ENCODE assay signal across 1 cellular context in the genomic region with DNA sequence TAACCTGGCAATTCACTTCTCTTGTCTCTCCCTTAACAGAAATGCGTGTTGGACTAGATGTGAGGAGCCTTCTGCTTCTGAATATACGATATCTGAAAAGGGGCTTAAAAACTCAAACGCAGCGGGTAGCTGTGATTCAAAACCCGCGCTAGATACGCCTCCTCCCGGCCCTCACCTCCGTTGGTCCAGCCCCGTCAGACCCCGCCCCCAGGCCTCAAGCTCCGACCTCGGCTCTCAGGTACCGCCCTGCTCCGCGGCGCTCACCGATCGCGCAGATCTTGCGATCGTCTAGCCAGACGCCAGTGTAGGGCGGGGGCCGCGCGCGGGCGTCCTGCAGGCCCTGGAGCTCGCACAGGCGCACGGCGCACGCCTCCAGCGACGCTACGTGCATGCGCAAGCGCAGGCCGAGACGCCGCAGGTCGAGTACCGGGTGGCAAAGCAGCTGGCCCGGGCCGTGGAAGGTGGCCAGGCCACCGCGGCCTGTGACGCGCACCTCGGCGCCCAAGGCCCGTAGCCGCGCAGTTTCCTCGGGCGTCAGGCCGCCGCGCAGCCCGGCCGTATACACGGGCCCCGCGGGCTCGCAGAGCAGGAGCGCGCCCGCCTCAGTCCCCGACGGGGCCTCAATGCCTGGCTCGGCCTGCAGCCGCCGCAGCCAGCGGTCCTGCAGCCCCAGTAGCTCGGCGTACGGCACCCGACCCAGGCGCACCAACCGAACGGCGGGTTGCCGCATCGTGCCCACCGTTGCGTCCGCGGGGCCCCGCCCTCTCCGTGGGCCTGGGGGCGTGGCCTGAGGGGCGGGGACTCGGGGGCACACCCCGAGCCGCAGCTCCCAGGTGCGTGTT.
A peak's percentile ranks its signal among the peaks of the same experiment; 100 is the strongest.
TF ChIP-seq lines count a peak whose summit lies in the region.

A gene (minus strand): TSS at position 751 of the 842 bp plus-strand sequence. CDS start 21 bp downstream, at position 730.

TF ChIP-seq in HepG2, 621 proteins besides CTCF, POLR2A, EP300 and RAD21 (continued from another document and continues in another):
- TF ChIP-seq SP1 (IDR thresholded peaks at IDR 0.05) (no peak), SP1 (CRISPR knock-in tag; IDR thresholded peaks at IDR 0.05) (peak; percentile 93), ZNF557 (CRISPR knock-in tag; IDR thresholded peaks at IDR 0.05) (no peak), CBX1 (IDR thresholded peaks at IDR 0.05; ENCODE audit: low read depth) (no peak), ZNF446 (CRISPR knock-in tag; IDR thresholded peaks at IDR 0.05) (peak; percentile 97), SNAI1 (CRISPR knock-in tag; IDR thresholded peaks at IDR 0.05; ENCODE audit: borderline replicate concordance) (no peak), ZNF501 (CRISPR knock-in tag; IDR thresholded peaks at IDR 0.05) (0 out of 2 replicates have a peak, but pooled peaks have one; percentile 42), YEATS4 (CRISPR knock-in tag; IDR thresholded peaks at IDR 0.05; ENCODE audit: borderline replicate concordance) (peak; percentile 99), PHF8 (CRISPR knock-in tag; IDR thresholded peaks at IDR 0.05) (peak; percentile 90), CCDC6 (CRISPR knock-in tag; IDR thresholded peaks at IDR 0.05) (peak; percentile 94), ZNF207 (IDR thresholded peaks at IDR 0.05; ENCODE audit: borderline replicate concordance) (no peak), HDAC1 (CRISPR knock-in tag; IDR thresholded peaks at IDR 0.05) (peak; percentile 84), NKX3-1 (CRISPR knock-in tag; IDR thresholded peaks at IDR 0.05) (0 out of 2 replicates have a peak, but pooled peaks have one; percentile 38), SSRP1 (CRISPR knock-in tag; IDR thresholded peaks at IDR 0.05) (no peak), SUZ12 (IDR thresholded peaks at IDR 0.05; ENCODE audit: low read depth, low read length) (no peak), STAG1 (CRISPR knock-in tag; IDR thresholded peaks at IDR 0.05) (no peak), HCFC1 (IDR thresholded peaks at IDR 0.05; ENCODE audit: low read depth, low read length) (no peak), ZNF790 (CRISPR knock-in tag; IDR thresholded peaks at IDR 0.05; ENCODE audit: borderline replicate concordance) (peak; percentile 96), ZNF644 (CRISPR knock-in tag; IDR thresholded peaks at IDR 0.05; ENCODE audit: low read depth) (no peak), MXI1 (IDR thresholded peaks at IDR 0.05; ENCODE audit: borderline replicate concordance, low read depth, low read length) (peak; percentile 26; the same call in 2 of the 3 replicates), MXD4 (CRISPR knock-in tag; IDR thresholded peaks at IDR 0.05) (peak; percentile 85; the same call in 1 of the 2 replicates), ZFP37 (CRISPR knock-in tag; IDR thresholded peaks at IDR 0.05; ENCODE audit: borderline replicate concordance) (no peak), ZNF782 (CRISPR knock-in tag; IDR thresholded peaks at IDR 0.05; ENCODE audit: borderline replicate concordance) (no peak), ZNF572 (CRISPR knock-in tag; IDR thresholded peaks at IDR 0.05) (no peak), KLF13 (CRISPR knock-in tag; IDR thresholded peaks at IDR 0.05) (no peak), ZNF33B (CRISPR knock-in tag; IDR thresholded peaks at IDR 0.05) (peak; percentile 80; the same call in 1 of the 2 replicates), ZSCAN9 (CRISPR knock-in tag; IDR thresholded peaks at IDR 0.05; ENCODE audit: borderline replicate concordance) (no peak; the same call in 1 of the 2 replicates), SRY (CRISPR knock-in tag; IDR thresholded peaks at IDR 0.05) (peak; percentile 42; the same call in 1 of the 2 replicates), GABPB1 (CRISPR knock-in tag; IDR thresholded peaks at IDR 0.05) (peak; percentile 71; the same call in 1 of the 2 replicates), JDP2 (CRISPR knock-in tag; IDR thresholded peaks at IDR 0.05; ENCODE audit: borderline replicate concordance) (no peak), ZNF121 (CRISPR knock-in tag; IDR thresholded peaks at IDR 0.05) (peak; percentile 59; the same call in 1 of the 2 replicates), SMYD3 (CRISPR knock-in tag; IDR thresholded peaks at IDR 0.05) (peak; percentile 71; the same call in 1 of the 2 replicates), ZNF354B (CRISPR knock-in tag; IDR thresholded peaks at IDR 0.05) (peak; percentile 15; the same call in 1 of the 2 replicates), HNRNPK (IDR thresholded peaks at IDR 0.05; ENCODE audit: low read depth, low read length, poor library complexity, severe bottlenecking) (no peak), ZNF569 (CRISPR knock-in tag; IDR thresholded peaks at IDR 0.05; ENCODE audit: borderline replicate concordance) (no peak), HMG20B (CRISPR knock-in tag; conservative IDR thresholded peaks at IDR 0.05) (no peak; the same call in 1 of the 2 replicates), ZFP82 (CRISPR knock-in tag; IDR thresholded peaks at IDR 0.05; ENCODE audit: borderline replicate concordance) (peak; percentile 26; the same call in 1 of the 2 replicates), ZFP90 (CRISPR knock-in tag; IDR thresholded peaks at IDR 0.05; ENCODE audit: borderline replicate concordance) (peak; percentile 56; the same call in 1 of the 2 replicates), KDM6A (CRISPR knock-in tag; IDR thresholded peaks at IDR 0.05; ENCODE audit: low read depth) (no peak), ETV6 (CRISPR knock-in tag; conservative IDR thresholded peaks at IDR 0.05) (peak; percentile 83; the same call in 1 of the 2 replicates)
- TF ChIP-seq, protein P1, sequence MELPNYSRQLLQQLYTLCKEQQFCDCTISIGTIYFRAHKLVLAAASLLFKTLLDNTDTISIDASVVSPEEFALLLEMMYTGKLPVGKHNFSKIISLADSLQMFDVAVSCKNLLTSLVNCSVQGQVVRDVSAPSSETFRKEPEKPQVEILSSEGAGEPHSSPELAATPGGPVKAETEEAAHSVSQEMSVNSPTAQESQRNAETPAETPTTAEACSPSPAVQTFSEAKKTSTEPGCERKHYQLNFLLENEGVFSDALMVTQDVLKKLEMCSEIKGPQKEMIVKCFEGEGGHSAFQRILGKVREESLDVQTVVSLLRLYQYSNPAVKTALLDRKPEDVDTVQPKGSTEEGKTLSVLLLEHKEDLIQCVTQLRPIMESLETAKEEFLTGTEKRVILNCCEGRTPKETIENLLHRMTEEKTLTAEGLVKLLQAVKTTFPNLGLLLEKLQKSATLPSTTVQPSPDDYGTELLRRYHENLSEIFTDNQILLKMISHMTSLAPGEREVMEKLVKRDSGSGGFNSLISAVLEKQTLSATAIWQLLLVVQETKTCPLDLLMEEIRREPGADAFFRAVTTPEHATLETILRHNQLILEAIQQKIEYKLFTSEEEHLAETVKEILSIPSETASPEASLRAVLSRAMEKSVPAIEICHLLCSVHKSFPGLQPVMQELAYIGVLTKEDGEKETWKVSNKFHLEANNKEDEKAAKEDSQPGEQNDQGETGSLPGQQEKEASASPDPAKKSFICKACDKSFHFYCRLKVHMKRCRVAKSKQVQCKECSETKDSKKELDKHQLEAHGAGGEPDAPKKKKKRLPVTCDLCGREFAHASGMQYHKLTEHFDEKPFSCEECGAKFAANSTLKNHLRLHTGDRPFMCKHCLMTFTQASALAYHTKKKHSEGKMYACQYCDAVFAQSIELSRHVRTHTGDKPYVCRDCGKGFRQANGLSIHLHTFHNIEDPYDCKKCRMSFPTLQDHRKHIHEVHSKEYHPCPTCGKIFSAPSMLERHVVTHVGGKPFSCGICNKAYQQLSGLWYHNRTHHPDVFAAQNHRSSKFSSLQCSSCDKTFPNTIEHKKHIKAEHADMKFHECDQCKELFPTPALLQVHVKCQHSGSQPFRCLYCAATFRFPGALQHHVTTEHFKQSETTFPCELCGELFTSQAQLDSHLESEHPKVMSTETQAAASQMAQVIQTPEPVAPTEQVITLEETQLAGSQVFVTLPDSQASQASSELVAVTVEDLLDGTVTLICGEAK (IDR thresholded peaks at IDR 0.05) = no peak
- TF ChIP-seq, protein P1 (CRISPR knock-in tag; IDR thresholded peaks at IDR 0.05) = peak; percentile 82; the same call in 1 of the 2 replicates
- TF ChIP-seq, protein P2, sequence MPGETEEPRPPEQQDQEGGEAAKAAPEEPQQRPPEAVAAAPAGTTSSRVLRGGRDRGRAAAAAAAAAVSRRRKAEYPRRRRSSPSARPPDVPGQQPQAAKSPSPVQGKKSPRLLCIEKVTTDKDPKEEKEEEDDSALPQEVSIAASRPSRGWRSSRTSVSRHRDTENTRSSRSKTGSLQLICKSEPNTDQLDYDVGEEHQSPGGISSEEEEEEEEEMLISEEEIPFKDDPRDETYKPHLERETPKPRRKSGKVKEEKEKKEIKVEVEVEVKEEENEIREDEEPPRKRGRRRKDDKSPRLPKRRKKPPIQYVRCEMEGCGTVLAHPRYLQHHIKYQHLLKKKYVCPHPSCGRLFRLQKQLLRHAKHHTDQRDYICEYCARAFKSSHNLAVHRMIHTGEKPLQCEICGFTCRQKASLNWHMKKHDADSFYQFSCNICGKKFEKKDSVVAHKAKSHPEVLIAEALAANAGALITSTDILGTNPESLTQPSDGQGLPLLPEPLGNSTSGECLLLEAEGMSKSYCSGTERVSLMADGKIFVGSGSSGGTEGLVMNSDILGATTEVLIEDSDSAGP (CRISPR knock-in tag; IDR thresholded peaks at IDR 0.05; ENCODE audit: borderline replicate concordance) = peak; percentile 91
- TF ChIP-seq, protein P3, sequence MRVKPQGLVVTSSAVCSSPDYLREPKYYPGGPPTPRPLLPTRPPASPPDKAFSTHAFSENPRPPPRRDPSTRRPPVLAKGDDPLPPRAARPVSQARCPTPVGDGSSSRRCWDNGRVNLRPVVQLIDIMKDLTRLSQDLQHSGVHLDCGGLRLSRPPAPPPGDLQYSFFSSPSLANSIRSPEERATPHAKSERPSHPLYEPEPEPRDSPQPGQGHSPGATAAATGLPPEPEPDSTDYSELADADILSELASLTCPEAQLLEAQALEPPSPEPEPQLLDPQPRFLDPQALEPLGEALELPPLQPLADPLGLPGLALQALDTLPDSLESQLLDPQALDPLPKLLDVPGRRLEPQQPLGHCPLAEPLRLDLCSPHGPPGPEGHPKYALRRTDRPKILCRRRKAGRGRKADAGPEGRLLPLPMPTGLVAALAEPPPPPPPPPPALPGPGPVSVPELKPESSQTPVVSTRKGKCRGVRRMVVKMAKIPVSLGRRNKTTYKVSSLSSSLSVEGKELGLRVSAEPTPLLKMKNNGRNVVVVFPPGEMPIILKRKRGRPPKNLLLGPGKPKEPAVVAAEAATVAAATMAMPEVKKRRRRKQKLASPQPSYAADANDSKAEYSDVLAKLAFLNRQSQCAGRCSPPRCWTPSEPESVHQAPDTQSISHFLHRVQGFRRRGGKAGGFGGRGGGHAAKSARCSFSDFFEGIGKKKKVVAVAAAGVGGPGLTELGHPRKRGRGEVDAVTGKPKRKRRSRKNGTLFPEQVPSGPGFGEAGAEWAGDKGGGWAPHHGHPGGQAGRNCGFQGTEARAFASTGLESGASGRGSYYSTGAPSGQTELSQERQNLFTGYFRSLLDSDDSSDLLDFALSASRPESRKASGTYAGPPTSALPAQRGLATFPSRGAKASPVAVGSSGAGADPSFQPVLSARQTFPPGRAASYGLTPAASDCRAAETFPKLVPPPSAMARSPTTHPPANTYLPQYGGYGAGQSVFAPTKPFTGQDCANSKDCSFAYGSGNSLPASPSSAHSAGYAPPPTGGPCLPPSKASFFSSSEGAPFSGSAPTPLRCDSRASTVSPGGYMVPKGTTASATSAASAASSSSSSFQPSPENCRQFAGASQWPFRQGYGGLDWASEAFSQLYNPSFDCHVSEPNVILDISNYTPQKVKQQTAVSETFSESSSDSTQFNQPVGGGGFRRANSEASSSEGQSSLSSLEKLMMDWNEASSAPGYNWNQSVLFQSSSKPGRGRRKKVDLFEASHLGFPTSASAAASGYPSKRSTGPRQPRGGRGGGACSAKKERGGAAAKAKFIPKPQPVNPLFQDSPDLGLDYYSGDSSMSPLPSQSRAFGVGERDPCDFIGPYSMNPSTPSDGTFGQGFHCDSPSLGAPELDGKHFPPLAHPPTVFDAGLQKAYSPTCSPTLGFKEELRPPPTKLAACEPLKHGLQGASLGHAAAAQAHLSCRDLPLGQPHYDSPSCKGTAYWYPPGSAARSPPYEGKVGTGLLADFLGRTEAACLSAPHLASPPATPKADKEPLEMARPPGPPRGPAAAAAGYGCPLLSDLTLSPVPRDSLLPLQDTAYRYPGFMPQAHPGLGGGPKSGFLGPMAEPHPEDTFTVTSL (CRISPR knock-in tag; IDR thresholded peaks at IDR 0.05; ENCODE audit: borderline replicate concordance) = no peak
- TF ChIP-seq, protein P4, sequence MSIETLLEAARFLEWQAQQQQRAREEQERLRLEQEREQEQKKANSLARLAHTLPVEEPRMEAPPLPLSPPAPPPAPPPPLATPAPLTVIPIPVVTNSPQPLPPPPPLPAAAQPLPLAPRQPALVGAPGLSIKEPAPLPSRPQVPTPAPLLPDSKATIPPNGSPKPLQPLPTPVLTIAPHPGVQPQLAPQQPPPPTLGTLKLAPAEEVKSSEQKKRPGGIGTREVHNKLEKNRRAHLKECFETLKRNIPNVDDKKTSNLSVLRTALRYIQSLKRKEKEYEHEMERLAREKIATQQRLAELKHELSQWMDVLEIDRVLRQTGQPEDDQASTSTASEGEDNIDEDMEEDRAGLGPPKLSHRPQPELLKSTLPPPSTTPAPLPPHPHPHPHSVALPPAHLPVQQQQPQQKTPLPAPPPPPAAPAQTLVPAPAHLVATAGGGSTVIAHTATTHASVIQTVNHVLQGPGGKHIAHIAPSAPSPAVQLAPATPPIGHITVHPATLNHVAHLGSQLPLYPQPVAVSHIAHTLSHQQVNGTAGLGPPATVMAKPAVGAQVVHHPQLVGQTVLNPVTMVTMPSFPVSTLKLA (IDR thresholded peaks at IDR 0.05) = no peak
- TF ChIP-seq, protein P5, sequence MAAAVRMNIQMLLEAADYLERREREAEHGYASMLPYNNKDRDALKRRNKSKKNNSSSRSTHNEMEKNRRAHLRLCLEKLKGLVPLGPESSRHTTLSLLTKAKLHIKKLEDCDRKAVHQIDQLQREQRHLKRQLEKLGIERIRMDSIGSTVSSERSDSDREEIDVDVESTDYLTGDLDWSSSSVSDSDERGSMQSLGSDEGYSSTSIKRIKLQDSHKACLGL (CRISPR knock-in tag; IDR thresholded peaks at IDR 0.05) = peak; percentile 88
